ENCODE assay signal across 18 cellular contexts in genomic region chr3:8604006-8604405, GRCh38. TPM values are rescaled to one million over a fixed set of nuclear protein-coding genes. Genes with fewer than 3 reads are reported as not detected.
"Had no signal": no experiment of that assay in that cellular context is flagged by ENCODE, and none has a peak within 500 bp of the region (broad histone marks: within the 10 kb centered on the region; RNA-seq: fewer than 3 reads in every experiment).

No MANE protein-coding gene starts in this region.

- H3K27ac ChIP-seq: HL-60 had no signal

- DNase-seq: Karpas-422, KG1, MM.1S, NCI-H1092 treated with DMSO at 0.1 percent for 48 hours, NCI-H1436, NCI-H1694, NCI-H1930, NCI-H2081, NCI-H2107, NCI-H2227 treated with DMSO at 0.1 percent for 48 hours, NCI-H524, NCI-H526 treated with DMSO at 0.1 percent for 48 hours, NCI-H748 treated with DMSO at 0.1 percent for 48 hours, RPMI8226, SHP77, SK-N-SH had no signal

- H3K4me2 ChIP-seq: SK-N-SH had no signal

- H3K9ac ChIP-seq: SK-N-SH had no signal

- H3K9me3 ChIP-seq: SK-N-SH had no signal

RNA-seq across cellular contexts. Expression of gene SSUH2, which starts 40.6 kb away (rescaled TPM):
- total RNA-seq: SK-MEL-5 had no signal
